8 cellular contexts compared by ENCODE assay signal in genomic region chr1:17826165-17826488, GRCh38.
A peak's percentile ranks its signal among the peaks of the same experiment; 100 is the strongest.
DNase-seq lines count a peak whose midpoint lies in the region; ATAC-seq, FAIRE-seq and TF ChIP-seq lines count a peak whose summit lies in the region.

No MANE protein-coding gene starts in this region.

- no peaks in the 10 kb centered on the region for H4K20me1 ChIP-seq in DOHH2 (ENCODE audit: control insufficient read depth, insufficient read depth, low read depth, low read length)

- H3K27me3 ChIP-seq in DOHH2 (ENCODE audit: control insufficient read depth, low read length) = no peaks in the 10 kb centered on the region
- H3K27me3 ChIP-seq in ascending aorta = no peaks in the 10 kb centered on the region
- H3K27me3 ChIP-seq in tibial nerve = peaks cover 0 to 17% of the 10 kb centered on the region in 2 donors

- H3K9me3 ChIP-seq in DOHH2 (ENCODE audit: control insufficient read depth, insufficient read depth, low read length) (no peaks in the 10 kb centered on the region), ascending aorta (no peaks in the 10 kb centered on the region), tibial nerve (peaks cover 0 to 4% (median 0%) of the 10 kb centered on the region in 4 donors)

- FAIRE-seq in HTR-8/SVneo (lab: Jason Lieb, UNC) = no peak

- TF ChIP-seq CTCF in DOHH2 (IDR thresholded peaks at IDR 0.05; ENCODE audit: low read depth, low read length, poor library complexity, severe bottlenecking) (peak; percentile 71), ascending aorta (IDR thresholded peaks at IDR 0.05) (peak; percentile 16 to 56 (median 38)), tibial nerve (IDR thresholded peaks at IDR 0.05) (peak; percentile 5 to 50 (median 28))

- H3F3A ChIP-seq in DOHH2 (ENCODE audit: control insufficient read depth, insufficient read depth) = no peaks in the 10 kb centered on the region

- H3K4me1 ChIP-seq in DOHH2 (ENCODE audit: control insufficient read depth, low read length) (no peaks in the 10 kb centered on the region), ascending aorta (no peaks in the 10 kb centered on the region), tibial nerve (no peaks in the 10 kb centered on the region)

- H3K9me2 ChIP-seq in DOHH2 (replicated peaks; ENCODE audit: control insufficient read depth, low read length) = no peaks in the 10 kb centered on the region

- no peak for TF ChIP-seq EP300 in tibial nerve (IDR thresholded peaks at IDR 0.05)

- H3K36me3 ChIP-seq in DOHH2 (ENCODE audit: control insufficient read depth, low read length) (no peaks in the 10 kb centered on the region), ascending aorta (no peaks in the 10 kb centered on the region), tibial nerve (no peaks in the 10 kb centered on the region)

- peak; percentile 83 for ATAC-seq in left colon

- H3K4me3 ChIP-seq in DOHH2 (ENCODE audit: low read length) = no peak overlapping the region
- H3K4me3 ChIP-seq in ascending aorta = no peak overlapping the region
- no peak overlapping the region for H3K4me3 ChIP-seq in tibial nerve

- H3K4me2 ChIP-seq in DOHH2 (ENCODE audit: low read length) = no peak overlapping the region

- TF ChIP-seq POLR2A in tibial nerve (IDR thresholded peaks at IDR 0.05) = no peak

- intact Hi-C loops in ascending aorta (cut with DNase I) = loop anchor here (1.0 to 5.0 kb wide), 2 partner anchors 164 to 332 kb away; no protein-coding TSS in a partner anchor
- intact Hi-C loops in left colon (cut with DNase I, micrococcal nuclease) = no loop called here

- H3K27ac ChIP-seq in DOHH2 (ENCODE audit: low read depth, low read length) (no peak overlapping the region), ascending aorta (no peak overlapping the region), tibial nerve (no peak overlapping the region)

- H3K79me2 ChIP-seq in DOHH2 (ENCODE audit: control insufficient read depth, low read length) = no peaks in the 10 kb centered on the region

- DNase-seq in HTR-8/SVneo (ENCODE audit: insufficient read length, low spot score) (peak; percentile 51), ascending aorta (ENCODE audit: low spot score in 2 of 2) (peak in 1 of 2 donors; percentile 63), left colon (peak in 1 of 2 donors; percentile 75), tibial nerve (ENCODE audit: low spot score in 2 of 2) (peak in 1 of 2 donors; percentile 25), putamen (ENCODE audit: low spot score) (no peak), RKO (ENCODE audit: low spot score) (no peak)
- DNase-seq in stimulated activated naive CD4-positive, alpha-beta T cell (lab: John Stamatoyannopoulos, UW) = no peak

- WGBS in tibial nerve, 2 donors = 32 to 49% methylated on average over 6 to 14 of the region's 16 CpGs
